8 cellular contexts compared by ENCODE assay signal in the genomic region with DNA sequence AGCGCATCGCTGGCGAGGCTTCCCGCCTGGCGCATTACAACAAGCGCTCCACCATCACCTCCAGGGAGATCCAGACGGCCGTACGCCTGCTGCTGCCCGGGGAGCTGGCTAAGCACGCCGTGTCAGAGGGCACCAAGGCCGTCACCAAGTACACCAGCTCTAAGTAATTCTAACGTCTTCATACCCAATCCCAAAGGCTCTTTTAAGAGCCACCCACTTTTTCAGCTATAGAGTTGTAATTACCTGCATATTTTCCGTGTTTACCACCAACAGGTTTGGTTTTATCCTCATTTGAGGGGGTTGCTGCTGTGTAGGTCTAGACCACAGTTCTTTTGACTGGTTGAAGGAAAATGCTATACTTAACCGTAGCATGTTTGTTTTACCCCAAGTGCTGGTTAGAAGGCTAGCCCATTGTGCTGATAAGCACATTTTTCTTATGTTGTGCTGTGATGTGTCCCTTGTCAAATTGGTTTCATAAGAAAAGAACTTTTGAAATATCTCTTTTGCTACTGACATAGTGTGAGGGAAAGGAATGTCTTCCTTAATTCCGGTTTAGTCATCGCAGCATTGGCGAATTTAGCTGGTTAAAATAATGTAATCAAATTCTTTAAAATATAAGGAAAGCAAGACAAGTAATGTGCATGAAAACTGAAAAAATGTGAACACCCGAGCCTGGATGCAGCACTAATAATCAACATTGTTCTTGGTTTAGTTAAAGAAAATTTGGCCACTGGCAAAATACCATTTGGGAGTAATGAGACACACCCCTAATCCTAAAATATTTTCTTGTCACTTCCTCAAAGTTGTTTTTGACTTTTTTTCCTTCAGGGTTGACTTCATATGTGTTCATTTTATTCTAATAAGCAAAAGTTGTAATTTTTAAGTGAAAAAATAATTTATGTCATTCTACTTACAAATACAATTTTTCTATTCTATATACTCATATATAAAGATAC.
DNase-seq lines count a peak whose midpoint lies in the region; TF ChIP-seq lines count a peak whose summit lies in the region.

No MANE protein-coding gene starts in this region.

- H3K36me3 ChIP-seq in BE2C (peaks cover 5% of the 10 kb centered on the region; the same call in 1 of the 2 replicates), HEK293 (ENCODE audit: control insufficient read depth in 2 of 2, insufficient read depth in 1 of 2, low read length in 2 of 2) (peaks cover 0 to 5% of the 10 kb centered on the region in 2 experiments; a peak in 1 of 3 replicates), SU-DHL-6 (ENCODE audit: low read length) (no peaks in the 10 kb centered on the region), rectal smooth muscle tissue (ENCODE audit: control insufficient read depth, insufficient read depth, low read length) (no peaks in the 10 kb centered on the region)

- H3K27ac ChIP-seq in HEK293 (ENCODE audit: extremely low read depth, low read depth, low read length) (no peak overlapping the region), SU-DHL-6 (ENCODE audit: low read depth, low read length) (peak overlapping the region; percentile 94), rectal smooth muscle tissue (ENCODE audit: low read depth, low read length) (peak overlapping the region; percentile 89)

- no peaks in the 10 kb centered on the region for H3K79me2 ChIP-seq in SU-DHL-6 (ENCODE audit: insufficient read depth, low read length)

- H3F3A ChIP-seq in SU-DHL-6 (ENCODE audit: insufficient read depth), result peaks cover 93% of the 10 kb centered on the region

- H3K27me3 ChIP-seq in BE2C, result no peaks in the 10 kb centered on the region
- no peaks in the 10 kb centered on the region for H3K27me3 ChIP-seq in SU-DHL-6 (ENCODE audit: low read length)
- H3K27me3 ChIP-seq in rectal smooth muscle tissue (ENCODE audit: control insufficient read depth, insufficient read depth, low read length), result no peaks in the 10 kb centered on the region

- H2AFZ ChIP-seq in SU-DHL-6 (ENCODE audit: low read depth, low read length, severe bottlenecking), result no peak overlapping the region

- H3K4me3 ChIP-seq in BE2C (ENCODE audit: low read depth, low read length) (peak overlapping the region; percentile 76), HEK293 (ENCODE audit: low read depth, low read length) (peak overlapping the region; percentile 28), SU-DHL-6 (ENCODE audit: insufficient read depth, low read length, poor library complexity, severe bottlenecking) (peak overlapping the region; percentile 58), rectal smooth muscle tissue (ENCODE audit: low read length) (peak overlapping the region; percentile 94)

- H3K9ac ChIP-seq in SU-DHL-6 (ENCODE audit: low read length) (peak overlapping the region; percentile 61), rectal smooth muscle tissue (ENCODE audit: low read length) (peak overlapping the region; percentile 90)

- TF ChIP-seq CTCF in BE2C (IDR thresholded peaks at IDR 0.05; ENCODE audit: low read depth, low read length), result no peak
- TF ChIP-seq CTCF in HEK293 (tag by site-specific recombination; IDR thresholded peaks at IDR 0.05), result no peak
- no peak for TF ChIP-seq CTCF in SU-DHL-6 (IDR thresholded peaks at IDR 0.05; ENCODE audit: insufficient read depth, low read length, poor library complexity, severe bottlenecking)

- POLR2A ChIA-PET in HEK293 (lab: Yijun Ruan, JAX), result interaction anchor here (0.6 to 4.5 kb wide), 17 partner anchors 11 to 1702 kb away, joined by 3 to 49 read pairs (median 6); a partner anchor contains a TSS

- H3K4me2 ChIP-seq in SU-DHL-6 (ENCODE audit: low read depth, low read length, poor library complexity, severe bottlenecking), result peak overlapping the region; percentile 72

- H4K20me1 ChIP-seq in SU-DHL-6 (ENCODE audit: low read depth, low read length), result no peaks in the 10 kb centered on the region

- DNase-seq in BE2C (no peak), fibroblast of peridontal ligament (ENCODE audit: extremely low read depth) (peak; percentile 38), ureter (ENCODE audit: low spot score) (no peak), GDM1 (lab: John Stamatoyannopoulos, UW) (no peak)
- DNase-seq in stimulated activated CD4-positive, alpha-beta T cell treated with anti-CD3 and anti-CD28 coated beads, Interleukin-4, amount 100 ng/mL, for 4 hours, result no peak

- no peaks in the 10 kb centered on the region for H3K9me2 ChIP-seq in SU-DHL-6 (replicated peaks; ENCODE audit: insufficient read depth, low read length)

- H3K4me1 ChIP-seq in BE2C (no peaks in the 10 kb centered on the region), HEK293 (ENCODE audit: control insufficient read depth, insufficient read depth, low read length) (no peaks in the 10 kb centered on the region), rectal smooth muscle tissue (ENCODE audit: control insufficient read depth, insufficient read depth, low read length) (peaks cover 11% of the 10 kb centered on the region)

- no peaks in the 10 kb centered on the region for H3K9me3 ChIP-seq in BE2C
- no peaks in the 10 kb centered on the region for H3K9me3 ChIP-seq in HEK293 (ENCODE audit: control insufficient read depth, insufficient read depth, low read depth, low read length)
- no peaks in the 10 kb centered on the region for H3K9me3 ChIP-seq in SU-DHL-6 (ENCODE audit: insufficient read depth, low read length)

- CTCF ChIA-PET in HEK293 (lab: Yijun Ruan, JAX), result interaction anchor here (0.7 to 2.2 kb wide), 5 partner anchors 11 to 135 kb away, joined by 3 to 7 read pairs (median 4); a partner anchor contains a TSS

TF ChIP-seq in HEK293, 187 proteins besides CTCF, POLR2A, EP300 and RAD21:
- TF ChIP-seq ZNF747 (tag by site-specific recombination; IDR thresholded peaks at IDR 0.05) (no peak), GLIS1 (tag by site-specific recombination; IDR thresholded peaks at IDR 0.05) (peak; percentile 38; the same call in 1 of the 2 replicates), ZBTB17 (tag by site-specific recombination; IDR thresholded peaks at IDR 0.05) (peak; percentile 31; the same call in 1 of the 2 replicates), ZNF660 (tag by site-specific recombination; IDR thresholded peaks at IDR 0.05) (0 out of 2 replicates have a peak, but pooled peaks have one; percentile 9), ZNF335 (tag by site-specific recombination; conservative IDR thresholded peaks at IDR 0.05) (0 out of 2 replicates have a peak, but pooled peaks have one; percentile 8), AEBP2 (tag by site-specific recombination; IDR thresholded peaks at IDR 0.05; ENCODE audit: borderline replicate concordance) (no peak), ZBTB20 (tag by site-specific recombination; IDR thresholded peaks at IDR 0.05) (peak; percentile 83), ZNF132 (tag by site-specific recombination; IDR thresholded peaks at IDR 0.05; ENCODE audit: borderline replicate concordance) (no peak), KLF7 (tag by site-specific recombination; IDR thresholded peaks at IDR 0.05; ENCODE audit: borderline replicate concordance) (no peak), KLF10 (tag by site-specific recombination; IDR thresholded peaks at IDR 0.05) (peak; percentile 44; the same call in 1 of the 2 replicates)
- TF ChIP-seq, protein P1, sequence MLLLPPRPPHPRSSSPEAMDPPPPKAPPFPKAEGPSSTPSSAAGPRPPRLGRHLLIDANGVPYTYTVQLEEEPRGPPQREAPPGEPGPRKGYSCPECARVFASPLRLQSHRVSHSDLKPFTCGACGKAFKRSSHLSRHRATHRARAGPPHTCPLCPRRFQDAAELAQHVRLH (tag by site-specific recombination; IDR thresholded peaks at IDR 0.05), result no peak
- TF ChIP-seq, protein P2, sequence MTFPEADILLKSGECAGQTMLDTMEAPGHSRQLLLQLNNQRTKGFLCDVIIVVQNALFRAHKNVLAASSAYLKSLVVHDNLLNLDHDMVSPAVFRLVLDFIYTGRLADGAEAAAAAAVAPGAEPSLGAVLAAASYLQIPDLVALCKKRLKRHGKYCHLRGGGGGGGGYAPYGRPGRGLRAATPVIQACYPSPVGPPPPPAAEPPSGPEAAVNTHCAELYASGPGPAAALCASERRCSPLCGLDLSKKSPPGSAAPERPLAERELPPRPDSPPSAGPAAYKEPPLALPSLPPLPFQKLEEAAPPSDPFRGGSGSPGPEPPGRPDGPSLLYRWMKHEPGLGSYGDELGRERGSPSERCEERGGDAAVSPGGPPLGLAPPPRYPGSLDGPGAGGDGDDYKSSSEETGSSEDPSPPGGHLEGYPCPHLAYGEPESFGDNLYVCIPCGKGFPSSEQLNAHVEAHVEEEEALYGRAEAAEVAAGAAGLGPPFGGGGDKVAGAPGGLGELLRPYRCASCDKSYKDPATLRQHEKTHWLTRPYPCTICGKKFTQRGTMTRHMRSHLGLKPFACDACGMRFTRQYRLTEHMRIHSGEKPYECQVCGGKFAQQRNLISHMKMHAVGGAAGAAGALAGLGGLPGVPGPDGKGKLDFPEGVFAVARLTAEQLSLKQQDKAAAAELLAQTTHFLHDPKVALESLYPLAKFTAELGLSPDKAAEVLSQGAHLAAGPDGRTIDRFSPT (tag by site-specific recombination; IDR thresholded peaks at IDR 0.05), result 0 out of 2 replicates have a peak, but pooled peaks have one; percentile 7

Comparison
In these comparisons a context has a peak if more than half of its experiments do, and no peak if none do; other contexts are left out.
1. H3K4me3 ChIP-seq: peak in every context shown above with its lines; median percentile 94 in rectal smooth muscle tissue; 76 in BE2C; 58 in SU-DHL-6; 28 in HEK293.